Comparison of ENCODE assay signal across 17 cellular contexts in the genomic region with DNA sequence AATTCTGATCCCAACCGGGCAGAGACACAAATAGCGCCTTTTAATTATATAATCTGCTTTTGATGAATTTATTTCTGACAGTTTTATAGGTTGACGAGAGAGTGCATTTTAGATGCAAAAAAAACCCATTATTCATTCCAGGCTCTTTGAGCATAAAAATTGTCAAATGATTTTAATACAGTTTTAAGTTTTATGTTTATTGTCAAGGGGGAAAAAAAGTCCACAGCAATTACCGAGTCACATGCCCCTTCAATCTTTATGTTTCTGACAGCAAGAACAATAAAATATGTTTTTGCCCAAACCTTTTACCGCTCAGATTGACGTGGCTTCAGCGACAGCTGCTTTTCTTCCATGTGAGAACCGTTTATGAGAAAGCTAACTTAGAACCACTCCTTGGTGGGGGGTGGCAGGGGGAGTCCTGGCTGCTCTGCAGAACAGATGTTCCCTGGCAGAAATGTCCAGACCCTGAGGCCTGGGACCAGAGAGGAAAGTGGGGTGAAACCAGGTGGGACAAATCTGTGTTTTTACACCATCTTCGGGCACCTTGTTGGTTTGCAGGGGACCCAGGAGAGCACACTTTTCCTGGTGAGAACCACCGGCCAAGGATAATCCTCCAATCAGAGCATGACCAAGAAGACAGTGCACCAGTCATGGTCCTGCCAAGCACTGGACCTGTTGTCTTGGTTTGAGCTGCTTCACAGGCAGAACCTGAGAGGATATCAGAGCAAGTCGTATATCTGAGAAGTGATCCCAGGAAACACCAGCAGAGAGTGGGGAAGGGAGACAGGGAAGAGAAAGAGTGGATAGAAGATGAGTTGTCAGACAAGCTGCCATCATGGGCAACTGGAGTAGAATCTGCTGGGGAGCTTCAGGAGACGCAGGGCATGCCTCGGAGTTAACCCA.
DNase-seq lines count a peak whose midpoint lies in the region; TF ChIP-seq lines count a peak whose summit lies in the region.
"Had no signal": no experiment of that assay in that cellular context is flagged by ENCODE, and none has a peak within 500 bp of the region (broad histone marks: within the 10 kb centered on the region; RNA-seq: fewer than 3 reads in every experiment).

No MANE protein-coding gene starts in this region.

- intact Hi-C loops in Caco-2 (cut with micrococcal nuclease; ENCODE audit: unreplicated experiment) (loop anchor here (2.0 to 10.0 kb wide), 4 partner anchors 23 to 393 kb away; no protein-coding TSS in a partner anchor), colonic mucosa (cut with DNase I) (no loop called here)
- intact Hi-C loops in CD4-positive, alpha-beta memory T cell (cut with micrococcal nuclease), result loop anchor here (2.0 kb wide), 1 partner anchor 343 kb away; no protein-coding TSS in a partner anchor

- peak overlapping the region; percentile 96 for H3K27ac ChIP-seq in BLaER1
- H3K27ac ChIP-seq in colonic mucosa, result no peak overlapping the region
- no peak overlapping the region for H3K27ac ChIP-seq in CD4-positive, alpha-beta memory T cell (ENCODE audit: low read depth, low read length)
- no peak overlapping the region for H3K27ac ChIP-seq in RWPE1
- H3K27ac ChIP-seq in WERI-Rb-1, result no peak overlapping the region
- H3K27ac ChIP-seq: SJSA1, thyroid gland had no signal

- H3K27ac Mint-ChIP-seq in Caco-2 (ENCODE audit: unreplicated experiment), result peak overlapping the region; percentile 97
- no peak overlapping the region for H3K27ac Mint-ChIP-seq in osteocyte (ENCODE audit: unreplicated experiment)
- peak overlapping the region in 2 of 7 donors; percentile 4 to 38 for H3K27ac Mint-ChIP-seq in CD4-positive, alpha-beta memory T cell

- no peaks in the 10 kb centered on the region for H4K20me1 ChIP-seq in BLaER1

- DNase-seq in Caco-2, result no peak
- peak; percentile 9 for DNase-seq in colonic mucosa
- peak; percentile 53 for DNase-seq in osteocyte (ENCODE audit: extremely low spot score, unreplicated experiment)
- DNase-seq in CD4-positive, alpha-beta memory T cell, result no peak
- no peak for DNase-seq in RWPE1 (ENCODE audit: low spot score)
- DNase-seq in WERI-Rb-1, result no peak
- DNase-seq: activated gamma-delta T cell treated with Interleukin-2 at 50 U/mL for 16 hours; AML-193; amniotic stem cell; central memory CD4-positive, alpha-beta T cell; effector CD8-positive, alpha-beta T cell; NCI-H1092 treated with DMSO at 0.1 percent for 48 hours; stimulated activated CD4-positive, alpha-beta T cell treated with anti-CD3 and anti-CD28 coated beads, Interleukin-15, amount 100 ng/mL, for 24 hours; thyroid gland had no signal

- CTCF ChIA-PET in Caco-2 (lab: Charles Lee), result no interaction called here
- CTCF ChIA-PET in CD4-positive, alpha-beta memory T cell (lab: Charles Lee; ENCODE audit: partially characterized antibody), result no interaction called here
- CTCF ChIA-PET in RWPE1 (lab: Yijun Ruan, JAX), result interaction anchor here (0.6 kb wide), 1 partner anchor 11 kb away, joined by 4 read pairs; no protein-coding TSS in a partner anchor

- BruUV-seq in Caco-2 (replicated peaks; lab: Mats Ljungman, UMichigan), result no TSS peak

- H3K27me3 ChIP-seq in BLaER1, result no peaks in the 10 kb centered on the region
- no peaks in the 10 kb centered on the region for H3K27me3 ChIP-seq in Caco-2 (replicated peaks; ENCODE audit: control insufficient read depth, insufficient read depth, low read length)
- H3K27me3 ChIP-seq in colonic mucosa, result no peaks in the 10 kb centered on the region
- H3K27me3 ChIP-seq in CD4-positive, alpha-beta memory T cell (ENCODE audit: insufficient read depth, low read length), result no peaks in the 10 kb centered on the region
- H3K27me3 ChIP-seq in WERI-Rb-1 (ENCODE audit: insufficient read depth, low read depth, severe bottlenecking), result no peaks in the 10 kb centered on the region
- H3K27me3 ChIP-seq: thyroid gland had no signal

- H3K36me3 Mint-ChIP-seq in Caco-2 (ENCODE audit: insufficient read depth, unreplicated experiment) (peaks cover 22% of the 10 kb centered on the region), osteocyte (ENCODE audit: unreplicated experiment) (no peaks in the 10 kb centered on the region)
- H3K36me3 Mint-ChIP-seq in CD4-positive, alpha-beta memory T cell, result no peaks in the 10 kb centered on the region
- H3K36me3 Mint-ChIP-seq: stimulated activated effector memory CD8-positive, alpha-beta T cell treated with anti-CD3 and anti-CD28 coated beads, Interleukin-12 subunit alpha, Interleukin-12 subunit beta, amount 100 ng/mL, for 72 hours had no signal

- H3K4me2 ChIP-seq in BLaER1, result peak overlapping the region; percentile 93

- H3K9me3 ChIP-seq in BLaER1 (peaks cover 5% of the 10 kb centered on the region; the same call in 1 of the 2 replicates), Caco-2 (no peaks in the 10 kb centered on the region), colonic mucosa (no peaks in the 10 kb centered on the region), WERI-Rb-1 (ENCODE audit: severe bottlenecking) (no peaks in the 10 kb centered on the region)
- no peaks in the 10 kb centered on the region for H3K9me3 ChIP-seq in CD4-positive, alpha-beta memory T cell (ENCODE audit: control insufficient read depth in 1 of 2, low read length in 2 of 2)
- H3K9me3 ChIP-seq: SJSA1, thyroid gland had no signal

- H3K4me3 ChIP-seq in BLaER1 (peak overlapping the region; percentile 66), Caco-2 (ENCODE audit: low read depth, low read length) (no peak overlapping the region), colonic mucosa (no peak overlapping the region), WERI-Rb-1 (ENCODE audit: low read depth, low read length) (no peak overlapping the region)
- no peak overlapping the region for H3K4me3 ChIP-seq in CD4-positive, alpha-beta memory T cell (ENCODE audit: low read length in 2 of 2)
- H3K4me3 ChIP-seq: SJSA1, thyroid gland had no signal

- H3K4me3 Mint-ChIP-seq in Caco-2 (ENCODE audit: unreplicated experiment) (no peak overlapping the region), osteocyte (ENCODE audit: unreplicated experiment) (no peak overlapping the region)
- H3K4me3 Mint-ChIP-seq in CD4-positive, alpha-beta memory T cell, result no peak overlapping the region
- H3K4me3 Mint-ChIP-seq: stimulated activated effector memory CD8-positive, alpha-beta T cell treated with anti-CD3 and anti-CD28 coated beads, Interleukin-12 subunit alpha, Interleukin-12 subunit beta, amount 100 ng/mL, for 72 hours had no signal

- no peaks in the 10 kb centered on the region; the same call in 1 of the 2 replicates for H3K36me3 ChIP-seq in BLaER1
- H3K36me3 ChIP-seq in Caco-2 (ENCODE audit: control insufficient read depth, insufficient read depth, low read length), result no peaks in the 10 kb centered on the region
- H3K36me3 ChIP-seq in colonic mucosa, result no peaks in the 10 kb centered on the region
- H3K36me3 ChIP-seq in CD4-positive, alpha-beta memory T cell (ENCODE audit: insufficient read depth, low read length), result no peaks in the 10 kb centered on the region
- no peaks in the 10 kb centered on the region for H3K36me3 ChIP-seq in WERI-Rb-1
- H3K36me3 ChIP-seq: SJSA1, thyroid gland had no signal

- H3K4me1 Mint-ChIP-seq in Caco-2 (ENCODE audit: low read depth, unreplicated experiment), result peaks cover 31% of the 10 kb centered on the region
- H3K4me1 Mint-ChIP-seq in osteocyte (ENCODE audit: unreplicated experiment), result no peaks in the 10 kb centered on the region
- peaks cover 0 to 4% (median 1%) of the 10 kb centered on the region in 4 donors for H3K4me1 Mint-ChIP-seq in CD4-positive, alpha-beta memory T cell

- TF ChIP-seq CTCF in Caco-2 (IDR thresholded peaks at IDR 0.05; ENCODE audit: insufficient read depth in 1 of 2, low read depth in 1 of 2, low read length in 1 of 2, severe bottlenecking in 1 of 2, unreplicated experiment in 1 of 2) (no peak), colonic mucosa (IDR thresholded peaks at IDR 0.05) (no peak), osteocyte (IDR thresholded peaks at IDR 0.05) (no peak), RWPE1 (conservative IDR thresholded peaks at IDR 0.05; ENCODE audit: low read depth) (no peak), WERI-Rb-1 (IDR thresholded peaks at IDR 0.05; ENCODE audit: low read depth, low read length) (no peak)

- H3K9me3 Mint-ChIP-seq in Caco-2 (ENCODE audit: unreplicated experiment), result peaks cover 12% of the 10 kb centered on the region
- H3K9me3 Mint-ChIP-seq in osteocyte (ENCODE audit: unreplicated experiment), result no peaks in the 10 kb centered on the region
- peaks cover 0 to 3% (median 0%) of the 10 kb centered on the region in 8 donors for H3K9me3 Mint-ChIP-seq in CD4-positive, alpha-beta memory T cell
- H3K9me3 Mint-ChIP-seq: stimulated activated effector memory CD8-positive, alpha-beta T cell treated with anti-CD3 and anti-CD28 coated beads, Interleukin-12 subunit alpha, Interleukin-12 subunit beta, amount 100 ng/mL, for 72 hours had no signal

- peaks cover 97% of the 10 kb centered on the region for H3K4me1 ChIP-seq in BLaER1
- peaks cover 23% of the 10 kb centered on the region for H3K4me1 ChIP-seq in Caco-2
- H3K4me1 ChIP-seq in colonic mucosa, result no peaks in the 10 kb centered on the region
- no peaks in the 10 kb centered on the region for H3K4me1 ChIP-seq in CD4-positive, alpha-beta memory T cell (ENCODE audit: insufficient read depth, low read length)
- H3K4me1 ChIP-seq: SJSA1, thyroid gland had no signal

- H3K27me3 Mint-ChIP-seq in Caco-2 (ENCODE audit: insufficient read depth, unreplicated experiment), result no peaks in the 10 kb centered on the region
- H3K27me3 Mint-ChIP-seq in osteocyte (ENCODE audit: unreplicated experiment), result peaks cover 52% of the 10 kb centered on the region
- peaks cover 19 to 42% of the 10 kb centered on the region in 2 donors for H3K27me3 Mint-ChIP-seq in CD4-positive, alpha-beta memory T cell

- H3K9ac ChIP-seq in BLaER1, result peak overlapping the region; percentile 89
- H3K9ac ChIP-seq in colonic mucosa (ENCODE audit: low read depth in 2 of 2, low read length in 2 of 2), result no peak overlapping the region

- POLR2A ChIA-PET in Caco-2 (lab: Charles Lee) (no interaction called here), RWPE1 (lab: Yijun Ruan, JAX; ENCODE audit: low non-redundant PET) (no interaction called here)
- POLR2A ChIA-PET in CD4-positive, alpha-beta memory T cell (lab: Charles Lee; ENCODE audit: partially characterized antibody), result no interaction called here

Comparison
In these comparisons a context has a peak if more than half of its experiments do, and no peak if none do; other contexts are left out.
1. DNase-seq: peak in colonic mucosa (single experiment) and osteocyte (single experiment); none in Caco-2 (0 of 2), CD4-positive, alpha-beta memory T cell (0 of 5), RWPE1 (single experiment) and WERI-Rb-1 (single experiment).